Comparison of ENCODE assay signal across 18 cellular contexts in genomic region chr6:11592289-11592906, GRCh38. TPM values are rescaled to one million over a fixed set of nuclear protein-coding genes. Genes with fewer than 3 reads are reported as not detected.
DNase-seq lines count a peak whose midpoint lies in the region; ATAC-seq and TF ChIP-seq lines count a peak whose summit lies in the region.
"Had no signal": no experiment of that assay in that cellular context is flagged by ENCODE, and none has a peak within 500 bp of the region (broad histone marks: within the 10 kb centered on the region; RNA-seq: fewer than 3 reads in every experiment).

No MANE protein-coding gene starts in this region.

- H3K4me3 Mint-ChIP-seq in activated CD4-positive, alpha-beta T cell treated with anti-CD3 and anti-CD28 coated beads, Interleukin-2, amount 10 ng/mL, durations not matched to agents 24 days and 14 days, result no peak overlapping the region
- H3K4me3 Mint-ChIP-seq in T-cell, result no peak overlapping the region

- H3K9me3 Mint-ChIP-seq in activated CD4-positive, alpha-beta T cell treated with anti-CD3 and anti-CD28 coated beads, Interleukin-2, amount 10 ng/mL, durations not matched to agents 24 days and 14 days, result no peaks in the 10 kb centered on the region
- H3K9me3 Mint-ChIP-seq in T-cell, result no peaks in the 10 kb centered on the region

- peak; percentile 80 for ATAC-seq in Right ventricle myocardium superior (ENCODE audit: poor library complexity)
- peak; percentile 22 for ATAC-seq in mucosa of descending colon
- ATAC-seq in HG02852 (IDR thresholded peaks at IDR 0.05; ENCODE audit: unreplicated experiment), result no peak
- ATAC-seq in T-cell (replicated peaks in 1 of 4), result no peak

- DNase-seq in activated CD4-positive, alpha-beta T cell treated with anti-CD3 and anti-CD28 coated beads, Interleukin-2, amount 10 ng/mL, durations not matched to agents 24 days and 14 days, result peak; percentile 45
- no peak for DNase-seq in activated CD4-positive, alpha-beta T cell treated with anti-CD3 and anti-CD28 coated beads for 48 hours
- no peak for DNase-seq in Right ventricle myocardium superior
- no peak for DNase-seq in mucosa of descending colon
- DNase-seq in testis, result peak; percentile 32
- DNase-seq in kidney glomerular epithelial cell (lab: John Stamatoyannopoulos, UW), result no peak
- no peak for DNase-seq in T-cell
- DNase-seq: activated CD4-positive, alpha-beta T cell treated with anti-CD3 and anti-CD28 coated beads, Interleukin-2, amount 50 U/mL, for 48 hours; activated naive CD4-positive, alpha-beta T cell treated with Interleukin-2 at 50 U/mL for 16 hours; anterior cingulate cortex; cerebellar nuclear complex; Karpas-422; NCI-H1105 treated with DMSO at 0.1 percent for 48 hours; NCI-H774; SHP77 treated with DMSO at 0.1 percent for 48 hours; T-helper 1 cell had no signal

- no peaks in the 10 kb centered on the region for H3K36me3 ChIP-seq in mucosa of descending colon (ENCODE audit: low read depth)
- no peaks in the 10 kb centered on the region for H3K36me3 ChIP-seq in testis (ENCODE audit: low read depth, missing control alignments)

- H3K4me3 ChIP-seq in mucosa of descending colon (no peak overlapping the region), testis (no peak overlapping the region)

- H3K9me3 ChIP-seq in mucosa of descending colon (no peaks in the 10 kb centered on the region), testis (no peaks in the 10 kb centered on the region)

- POLR2A ChIA-PET in T-cell (lab: Charles Lee), result no interaction called here

- H3K27me3 ChIP-seq in testis, result no peaks in the 10 kb centered on the region

- intact Hi-C loops in activated CD4-positive, alpha-beta T cell treated with anti-CD3 and anti-CD28 coated beads, Interleukin-2, amount 10 ng/mL, durations not matched to agents 24 days and 14 days (cut with micrococcal nuclease), result no loop called here
- intact Hi-C loops in Right ventricle myocardium superior (cut with DNase I) (loop anchor here (5.0 kb wide), 1 partner anchor 640 kb away; no protein-coding TSS in a partner anchor), mucosa of descending colon (cut with DNase I, micrococcal nuclease) (no loop called here), testis (cut with DNase I; ENCODE audit: low total_unique reads) (no loop called here)

- no peaks in the 10 kb centered on the region for H3K4me1 Mint-ChIP-seq in activated CD4-positive, alpha-beta T cell treated with anti-CD3 and anti-CD28 coated beads, Interleukin-2, amount 10 ng/mL, durations not matched to agents 24 days and 14 days
- no peaks in the 10 kb centered on the region for H3K4me1 Mint-ChIP-seq in T-cell

- H3K36me3 Mint-ChIP-seq in activated CD4-positive, alpha-beta T cell treated with anti-CD3 and anti-CD28 coated beads, Interleukin-2, amount 10 ng/mL, durations not matched to agents 24 days and 14 days (ENCODE audit: low read depth), result no peaks in the 10 kb centered on the region
- H3K36me3 Mint-ChIP-seq in T-cell, result no peaks in the 10 kb centered on the region

- no peak for TF ChIP-seq POLR2A in testis (IDR thresholded peaks at IDR 0.05)

- H3K27ac Mint-ChIP-seq in activated CD4-positive, alpha-beta T cell treated with anti-CD3 and anti-CD28 coated beads, Interleukin-2, amount 10 ng/mL, durations not matched to agents 24 days and 14 days, result peak overlapping the region; percentile 30
- H3K27ac Mint-ChIP-seq in T-cell, result no peak overlapping the region

- TF ChIP-seq CTCF in mucosa of descending colon (IDR thresholded peaks at IDR 0.05) (no peak), testis (IDR thresholded peaks at IDR 0.05) (no peak)

- CTCF ChIA-PET in T-cell (lab: Charles Lee), result no interaction called here

- H3K27me3 Mint-ChIP-seq in activated CD4-positive, alpha-beta T cell treated with anti-CD3 and anti-CD28 coated beads, Interleukin-2, amount 10 ng/mL, durations not matched to agents 24 days and 14 days, result peaks cover 3% of the 10 kb centered on the region
- peaks cover 12 to 14% of the 10 kb centered on the region in 2 donors for H3K27me3 Mint-ChIP-seq in T-cell

- no peak overlapping the region for H3K27ac ChIP-seq in testis
- H3K27ac ChIP-seq: 22Rv1 had no signal

- WGBS in testis, 2 donors, result 56% methylated on average over 8 of the region's 8 CpGs

- no peaks in the 10 kb centered on the region for H3K4me1 ChIP-seq in mucosa of descending colon (ENCODE audit: low read depth)
- H3K4me1 ChIP-seq in testis, result no peaks in the 10 kb centered on the region

RNA-seq across cellular contexts. Expression of gene TMEM170B, which starts 54.8 kb away (rescaled TPM):
- 0.72 and 0.73 TPM in 2 replicates for total RNA-seq in activated CD4-positive, alpha-beta T cell treated with anti-CD3 and anti-CD28 coated beads, Interleukin-2, amount 10 ng/mL, durations not matched to agents 24 days and 14 days
- total RNA-seq in Right ventricle myocardium superior, result 4.5 TPM
- total RNA-seq in mucosa of descending colon, result 1 to 10 TPM in 2 of 3 donors, under 1 TPM in 1; 0.98 to 9.0 (median 2.0) TPM
- total RNA-seq in testis, result 1 to 10 TPM; 6.5 to 8.0 TPM
- 5.6 TPM for polyA plus RNA-seq in testis (ENCODE audit: insufficient read depth, low read depth, low replicate concordance)
- 1 to 10 TPM; 1.4 to 2.4 (median 1.9) TPM for total RNA-seq in T-cell

Comparison
In these comparisons a context has a peak if more than half of its experiments do, and no peak if none do; other contexts are left out.
1. DNase-seq: peak in activated CD4-positive, alpha-beta T cell treated with anti-CD3 and anti-CD28 coated beads, Interleukin-2, amount 10 ng/mL, durations not matched to agents 24 days and 14 days (single experiment) and testis (single experiment); none in activated CD4-positive, alpha-beta T cell treated with anti-CD3 and anti-CD28 coated beads for 48 hours (single experiment), Right ventricle myocardium superior (single experiment), mucosa of descending colon (0 of 3), kidney glomerular epithelial cell (single experiment) and T-cell (0 of 34).
2. ATAC-seq: peak in Right ventricle myocardium superior (single experiment) and mucosa of descending colon (single experiment); none in HG02852 (single experiment) and T-cell (0 of 4).